ENCODE assay signal across 10 cellular contexts in genomic region chr3:126895178-126896066, GRCh38.
DNase-seq lines count a peak whose midpoint lies in the region; ATAC-seq and TF ChIP-seq lines count a peak whose summit lies in the region.
"Had no signal": no experiment of that assay in that cellular context is flagged by ENCODE, and none has a peak within 500 bp of the region (broad histone marks: within the 10 kb centered on the region; RNA-seq: fewer than 3 reads in every experiment).

No MANE protein-coding gene starts in this region.

- 61 to 62% methylated on average over 7 of the region's 7 CpGs for WGBS in aorta, 2 donors

- no peaks in the 10 kb centered on the region for H3K9me3 ChIP-seq in aorta (ENCODE audit: control insufficient read depth, low read length)
- H3K9me3 ChIP-seq: BLaER1 had no signal

- peaks cover 0 to 1% of the 10 kb centered on the region in 2 donors for H3K4me1 ChIP-seq in aorta (ENCODE audit: control insufficient read depth in 1 of 2, insufficient read depth in 2 of 2, low read length in 2 of 2)

- no peaks in the 10 kb centered on the region for H3K36me3 ChIP-seq in aorta (ENCODE audit: control insufficient read depth in 1 of 2, insufficient read depth in 2 of 2, low read length in 1 of 2)
- H3K36me3 ChIP-seq: BLaER1 had no signal

- TF ChIP-seq CTCF in brain (conservative IDR thresholded peaks at IDR 0.05) = no peak

- H3K27me3 Mint-ChIP-seq in brain (no peaks in the 10 kb centered on the region), T-cell (no peaks in the 10 kb centered on the region)

- peak overlapping the region in 3 of 5 experiments; percentile 7 to 89 (median 19) for H3K27ac Mint-ChIP-seq in brain
- no peak overlapping the region for H3K27ac Mint-ChIP-seq in T-cell

- H3K4me3 Mint-ChIP-seq in brain (peak overlapping the region in 1 of 5 experiments; percentile 12), T-cell (no peak overlapping the region)

- DNase-seq in Right ventricle myocardium superior = no peak
- no peak for DNase-seq in Right ventricle myocardium inferior (ENCODE audit: missing footprints)
- peak in 1 of 2 donors; percentile 65 for DNase-seq in aorta
- no peak for DNase-seq in SW 1271 (lab: John Stamatoyannopoulos, UW)
- DNase-seq in cerebellum (ENCODE audit: low spot score) = no peak
- DNase-seq in T-cell = no peak

- POLR2A ChIA-PET in T-cell (lab: Charles Lee) = no interaction called here

- no peak overlapping the region for H3K4me3 ChIP-seq in aorta (ENCODE audit: low read length in 2 of 2)
- H3K4me3 ChIP-seq: BLaER1, lung had no signal

- CTCF ChIA-PET in T-cell (lab: Charles Lee) = no interaction called here

- H3K36me3 Mint-ChIP-seq in brain = no peaks in the 10 kb centered on the region
- H3K36me3 Mint-ChIP-seq in T-cell = peaks cover 26% of the 10 kb centered on the region

- no peaks in the 10 kb centered on the region for H3K27me3 ChIP-seq in layer of hippocampus (ENCODE audit: control insufficient read depth, insufficient read depth, low read length)
- H3K27me3 ChIP-seq in aorta (ENCODE audit: control insufficient read depth in 1 of 2, insufficient read depth in 2 of 2, low read length in 1 of 2) = no peaks in the 10 kb centered on the region
- H3K27me3 ChIP-seq: BLaER1 had no signal

- H3K4me1 Mint-ChIP-seq in brain (peaks cover 71% of the 10 kb centered on the region), T-cell (peaks cover 0 to 3% (median 0%) of the 10 kb centered on the region in 3 donors)

- H3K27ac ChIP-seq in layer of hippocampus (ENCODE audit: low read depth, low read length) (peak overlapping the region; percentile 55), aorta (ENCODE audit: low read depth in 1 of 2, low read length in 2 of 2) (no peak overlapping the region)
- H3K27ac ChIP-seq: BLaER1 had no signal

- ATAC-seq in Right ventricle myocardium superior (ENCODE audit: poor library complexity) = peak; percentile 24
- ATAC-seq in Right ventricle myocardium inferior = no peak
- peak; percentile 39 for ATAC-seq in aorta (ENCODE audit: low FRiP score)
- ATAC-seq in T-cell (replicated peaks in 1 of 4) = no peak

- intact Hi-C loops in Right ventricle myocardium superior (cut with DNase I) = no loop called here
- intact Hi-C loops in Right ventricle myocardium inferior (cut with DNase I) = no loop called here
- intact Hi-C loops in aorta (cut with DNase I) = no loop called here

- H3K9me3 Mint-ChIP-seq in brain = no peaks in the 10 kb centered on the region
- no peaks in the 10 kb centered on the region for H3K9me3 Mint-ChIP-seq in T-cell

Comparison
In these comparisons a context has a peak if more than half of its experiments do, and no peak if none do; other contexts are left out.
1. ATAC-seq: peak in Right ventricle myocardium superior (single experiment) and aorta (single experiment); none in Right ventricle myocardium inferior (single experiment) and T-cell (0 of 4).
2. H3K27ac Mint-ChIP-seq: peak in brain (3 of 5); none in T-cell (0 of 2).